In the genomic region with DNA sequence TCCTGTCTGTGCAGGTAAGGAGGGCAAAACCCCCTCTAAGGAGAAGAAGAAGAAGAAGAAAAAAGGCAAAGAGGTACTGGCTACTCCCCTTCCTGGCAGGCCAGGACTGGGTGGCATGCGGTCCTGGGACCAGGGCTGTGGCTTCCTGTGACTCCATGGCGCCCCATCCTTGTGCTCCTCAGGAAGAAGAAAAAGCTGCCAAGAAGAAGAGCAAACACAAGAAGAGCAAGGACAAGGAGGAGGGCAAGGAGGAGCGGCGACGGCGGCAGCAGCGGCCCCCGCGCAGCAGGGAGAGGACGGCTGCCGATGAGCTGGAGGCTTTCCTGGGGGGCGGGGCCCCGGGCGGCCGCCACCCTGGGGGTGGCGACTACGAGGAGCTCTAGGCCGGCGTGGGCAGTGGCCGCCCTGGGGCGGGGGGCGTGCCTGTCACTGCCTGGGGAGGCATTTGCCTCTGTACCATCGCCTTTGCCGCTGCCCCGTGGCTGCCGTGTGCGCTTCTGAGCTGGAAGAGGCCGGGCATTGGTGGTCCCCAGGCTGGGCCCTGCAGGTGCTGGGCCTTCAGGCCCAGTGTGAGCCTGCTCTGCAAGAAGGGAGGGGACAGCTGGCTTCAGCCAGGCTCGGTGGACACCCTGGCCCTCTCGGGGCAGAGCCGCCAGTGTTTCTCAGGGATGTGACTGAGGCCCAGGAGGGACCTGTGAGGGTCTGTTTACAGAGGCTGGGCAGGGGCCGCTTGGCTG, we compare ENCODE assay signal across 10 cellular contexts. TPM values are rescaled to one million over a fixed set of nuclear protein-coding genes. Genes with fewer than 3 reads are reported as not detected.
DNase-seq lines count a peak whose midpoint lies in the region; ATAC-seq, FAIRE-seq and TF ChIP-seq lines count a peak whose summit lies in the region.
"Had no signal": no experiment of that assay in that cellular context is flagged by ENCODE, and none has a peak within 500 bp of the region (broad histone marks: within the 10 kb centered on the region; RNA-seq: fewer than 3 reads in every experiment).

No MANE protein-coding gene starts in this region.

- no peak overlapping the region for H3K4me3 Mint-ChIP-seq in activated CD4-positive, alpha-beta memory T cell treated with anti-CD3 and anti-CD28 coated beads for 36 hours
- H3K4me3 Mint-ChIP-seq: immature natural killer cell had no signal

- 76% methylated on average over 19 to 31 of the region's 32 CpGs for WGBS in body of pancreas, 2 donors
- WGBS in pancreas, 2 donors, result 64 to 71% methylated on average over 28 to 32 of the region's 32 CpGs

- H3K27ac ChIP-seq in HUES48 (ENCODE audit: low read depth, low read length) (peak overlapping the region; percentile 55), body of pancreas (peak overlapping the region; percentile 73 to 89 (median 76)), pancreas (peak overlapping the region; percentile 70 to 79 (median 76))

- no peaks in the 10 kb centered on the region for H3K27me3 ChIP-seq in HUES48 (ENCODE audit: control insufficient read depth, insufficient read depth, low read length)
- no peaks in the 10 kb centered on the region for H3K27me3 ChIP-seq in body of pancreas
- no peaks in the 10 kb centered on the region for H3K27me3 ChIP-seq in pancreas

- no peak for FAIRE-seq in pancreas (lab: Jason Lieb, UNC)

- ATAC-seq in body of pancreas, result no peak
- ATAC-seq in pancreas, result no peak
- ATAC-seq in HG02763 (IDR thresholded peaks at IDR 0.05; ENCODE audit: unreplicated experiment), result no peak

- H3K4me1 ChIP-seq in HUES48 (ENCODE audit: control insufficient read depth, insufficient read depth, low read length) (peaks cover 15% of the 10 kb centered on the region), body of pancreas (peaks cover 45% of the 10 kb centered on the region), pancreas (peaks cover 21 to 29% (median 26%) of the 10 kb centered on the region in 3 donors)

- peaks cover 12% of the 10 kb centered on the region for H3K36me3 ChIP-seq in HUES48 (ENCODE audit: control insufficient read depth, insufficient read depth, low read length)
- H3K36me3 ChIP-seq in body of pancreas (replicated peaks in 1 of 2; ENCODE audit: insufficient read depth in 1 of 2, low read depth in 2 of 2), result no peaks in the 10 kb centered on the region
- peaks cover 0 to 12% (median 0%) of the 10 kb centered on the region in 3 donors for H3K36me3 ChIP-seq in pancreas

- peaks cover 5% of the 10 kb centered on the region for H3K36me3 Mint-ChIP-seq in activated CD4-positive, alpha-beta memory T cell treated with anti-CD3 and anti-CD28 coated beads for 36 hours

- H3K9ac ChIP-seq in HUES48 (ENCODE audit: low read depth, low read length), result no peak overlapping the region

- DNase-seq in Caki2 (ENCODE audit: low read depth) (peak; percentile 31), body of pancreas (no peak), pancreas (peak in 2 of 6 donors; percentile 63 to 84), NCI-H1105 treated with DMSO at 0.1 percent for 48 hours (lab: John Stamatoyannopoulos, UW) (no peak)
- no peak for DNase-seq in activated CD4-positive, alpha-beta memory T cell treated with anti-CD3 and anti-CD28 coated beads for 36 hours
- DNase-seq: immature natural killer cell; Kasumi-1; stimulated activated CD4-positive, alpha-beta T cell treated with anti-CD3 and anti-CD28 coated beads, Interleukin-2, amount 100 ng/mL, for 48 hours had no signal

- no peak for TF ChIP-seq POLR2A in body of pancreas (IDR thresholded peaks at IDR 0.05)

- H3K4me1 Mint-ChIP-seq in activated CD4-positive, alpha-beta memory T cell treated with anti-CD3 and anti-CD28 coated beads for 36 hours (ENCODE audit: low read depth), result peaks cover 15% of the 10 kb centered on the region

- in situ Hi-C loops in Caki2 (cut with HindIII; ENCODE audit: low pct_unique_long_range_greater_than_20kb, low sequenced_read_pairs), result no loop called here

- H3K9me3 Mint-ChIP-seq in activated CD4-positive, alpha-beta memory T cell treated with anti-CD3 and anti-CD28 coated beads for 36 hours, result no peaks in the 10 kb centered on the region
- H3K9me3 Mint-ChIP-seq: immature natural killer cell had no signal

- no peak for TF ChIP-seq CTCF in body of pancreas (IDR thresholded peaks at IDR 0.05)
- TF ChIP-seq CTCF in pancreas (IDR thresholded peaks at IDR 0.05), result no peak

- H3K27me3 Mint-ChIP-seq in activated CD4-positive, alpha-beta memory T cell treated with anti-CD3 and anti-CD28 coated beads for 36 hours, result peaks cover 2% of the 10 kb centered on the region

- POLR2A ChIA-PET in activated CD4-positive, alpha-beta memory T cell treated with anti-CD3 and anti-CD28 coated beads for 36 hours (lab: Charles Lee), result interaction anchor here (0.6 kb wide), 1 partner anchor 236 kb away, joined by 3 read pairs; no protein-coding TSS in a partner anchor

- H3K4me3 ChIP-seq in HUES48 (ENCODE audit: low read depth, low read length), result no peak overlapping the region
- H3K4me3 ChIP-seq in body of pancreas, result no peak overlapping the region
- H3K4me3 ChIP-seq in pancreas, result no peak overlapping the region

- H3K9me3 ChIP-seq in HUES48 (ENCODE audit: control insufficient read depth, insufficient read depth, low read length) (no peaks in the 10 kb centered on the region), body of pancreas (no peaks in the 10 kb centered on the region), pancreas (no peaks in the 10 kb centered on the region)

- CTCF ChIA-PET in activated CD4-positive, alpha-beta memory T cell treated with anti-CD3 and anti-CD28 coated beads for 36 hours (lab: Charles Lee), result interaction anchor here (0.7 to 1.7 kb wide), 2 partner anchors 8 to 48 kb away, joined by 3 to 7 read pairs; no protein-coding TSS in a partner anchor

- H3K27ac Mint-ChIP-seq in activated CD4-positive, alpha-beta memory T cell treated with anti-CD3 and anti-CD28 coated beads for 36 hours, result no peak overlapping the region

- intact Hi-C loops in body of pancreas (cut with DNase I) (no loop called here), pancreas (cut with DNase I) (loop anchor here in 2 of 3 donors (10.0 kb wide), 2 partner anchors 46 to 104 kb away; a partner anchor contains a TSS)
- intact Hi-C loops in activated CD4-positive, alpha-beta memory T cell treated with anti-CD3 and anti-CD28 coated beads for 36 hours (cut with micrococcal nuclease), result loop anchor here (5.0 kb wide), 1 partner anchor 33 kb away; a partner anchor contains a TSS

RNA-seq across cellular contexts. Expression of a gene that starts 2.0 kb away (rescaled TPM):
- total RNA-seq in Caki2 (2014; rRNA removed; shearing (Covaris generic); ENCODE audit: low replicate concordance), result 1.3 and 1.7 TPM in 2 replicates
- total RNA-seq in body of pancreas (10 to 100 TPM in 1 of 2 donors, 1 to 10 TPM in 1; 5.2 to 13.2 TPM), pancreas (1 to 10 TPM; 2.9 to 5.5 (median 4.2) TPM)
- 10 to 100 TPM in 1 of 2 donors, 1 to 10 TPM in 1; 9.0 to 11.7 TPM for polyA plus RNA-seq in pancreas
- total RNA-seq in activated CD4-positive, alpha-beta memory T cell treated with anti-CD3 and anti-CD28 coated beads for 36 hours, result 1 to 10 TPM; 3.8 to 4.2 TPM

RNA-seq across cellular contexts. Expression of a gene that starts 8.9 kb away (rescaled TPM):
- total RNA-seq in Caki2 (2014; rRNA removed; shearing (Covaris generic); ENCODE audit: low replicate concordance), result 125 and 127 TPM in 2 replicates
- total RNA-seq in body of pancreas (10 to 100 TPM; 60.6 to 65.6 TPM), pancreas (10 to 100 TPM; 75.2 to 95.5 (median 79.0) TPM)
- 100 to 1,000 TPM; 180 to 189 TPM for polyA plus RNA-seq in pancreas
- 10 to 100 TPM; 92.2 to 95.5 TPM for total RNA-seq in activated CD4-positive, alpha-beta memory T cell treated with anti-CD3 and anti-CD28 coated beads for 36 hours

RNA-seq across cellular contexts. Expression of a gene that starts 11.8 kb away (rescaled TPM):
- 0.17 TPM in 2 replicates for total RNA-seq in Caki2 (2014; rRNA removed; shearing (Covaris generic); ENCODE audit: low replicate concordance)
- total RNA-seq in body of pancreas, result 10 to 100 TPM in 1 of 2 donors, 1 to 10 TPM in 1; 6.5 to 25.7 TPM
- total RNA-seq in pancreas, result 10 to 100 TPM in 1 of 6 donors, 1 to 10 TPM in 5; 3.0 to 13.3 (median 4.8) TPM
- polyA plus RNA-seq in pancreas, result 10 to 100 TPM; 28.7 to 38.6 TPM
- total RNA-seq in activated CD4-positive, alpha-beta memory T cell treated with anti-CD3 and anti-CD28 coated beads for 36 hours, result 10 to 100 TPM; 13.0 to 14.3 TPM

RNA-seq across cellular contexts. Expression of a gene that starts 25.8 kb away (rescaled TPM):
- 460 and 494 TPM in 2 replicates for total RNA-seq in Caki2 (2014; rRNA removed; shearing (Covaris generic); ENCODE audit: low replicate concordance)
- 100 to 1,000 TPM; 196 to 238 TPM for total RNA-seq in body of pancreas
- 100 to 1,000 TPM; 230 to 422 (median 268) TPM for total RNA-seq in pancreas
- 100 to 1,000 TPM; 443 to 612 TPM for polyA plus RNA-seq in pancreas
- total RNA-seq in activated CD4-positive, alpha-beta memory T cell treated with anti-CD3 and anti-CD28 coated beads for 36 hours, result 100 to 1,000 TPM; 302 to 311 TPM

RNA-seq across cellular contexts. Expression of a gene that starts 32.6 kb away (rescaled TPM):
- 103 and 104 TPM in 2 replicates for total RNA-seq in Caki2 (2014; rRNA removed; shearing (Covaris generic); ENCODE audit: low replicate concordance)
- total RNA-seq in body of pancreas (10 to 100 TPM; 69.8 to 72.8 TPM), pancreas (10 to 100 TPM; 50.7 to 76.5 (median 60.4) TPM)
- 100 to 1,000 TPM in 1 of 2 donors, 10 to 100 TPM in 1; 98.0 to 119 TPM for polyA plus RNA-seq in pancreas
- total RNA-seq in activated CD4-positive, alpha-beta memory T cell treated with anti-CD3 and anti-CD28 coated beads for 36 hours, result 10 to 100 TPM; 83.4 to 85.3 TPM
